In the genomic region with DNA sequence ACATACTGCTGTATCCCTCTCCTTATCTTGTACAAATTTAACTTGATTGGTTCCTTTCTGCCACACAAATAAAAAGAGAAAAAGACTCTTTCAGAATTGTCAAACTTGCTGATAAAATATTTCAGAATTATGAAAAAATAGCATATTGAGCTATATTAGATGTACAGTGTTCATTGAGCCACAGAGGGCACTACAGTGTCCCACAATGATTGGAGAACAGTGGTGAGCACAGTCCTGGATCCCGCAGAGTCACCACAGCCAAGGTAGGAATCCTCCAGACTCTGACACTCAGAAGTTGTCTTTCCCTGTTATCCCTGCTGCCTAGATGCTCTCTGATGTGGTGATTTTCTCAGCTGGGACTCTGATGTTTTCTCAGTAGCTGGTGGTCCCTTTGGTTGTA, we compare ENCODE assay signal across 25 cellular contexts.
"Had no signal": no experiment of that assay in that cellular context is flagged by ENCODE, and none has a peak within 500 bp of the region (broad histone marks: within the 10 kb centered on the region; RNA-seq: fewer than 3 reads in every experiment).

No MANE protein-coding gene starts in this region.

- H3K27ac ChIP-seq: ascending aorta, coronary artery, dorsolateral prefrontal cortex, esophagus muscularis mucosa, foreskin keratinocyte, gastrocnemius medialis had no signal

- H3K36me3 ChIP-seq: ascending aorta, esophagus muscularis mucosa, gastrocnemius medialis had no signal

- H3K4me1 ChIP-seq: ascending aorta, gastrocnemius medialis had no signal

- H3K9me3 ChIP-seq: ascending aorta, esophagus muscularis mucosa, gastrocnemius medialis had no signal

- H3K4me3 ChIP-seq: ascending aorta, coronary artery, dorsolateral prefrontal cortex, esophagus muscularis mucosa, gastrocnemius medialis had no signal

- DNase-seq: activated CD4-positive, alpha-beta memory T cell treated with anti-CD3 and anti-CD28 coated beads for 36 hours; activated CD4-positive, alpha-beta T cell treated with anti-CD3 and anti-CD28 coated beads for 36 hours; activated CD4-positive, alpha-beta T cell treated with anti-CD3 and anti-CD28 coated beads, Interleukin-2, amount 10 ng/mL, durations not matched to agents 24 days and 14 days; activated CD4-positive, CD25-positive, alpha-beta regulatory T cell; activated CD4-positive, CD25-positive, alpha-beta regulatory T cell treated with anti-CD3 and anti-CD28 coated beads, Interleukin-2, amount 50 U/mL, for 72 hours; activated CD8-positive, alpha-beta memory T cell treated with anti-CD3 and anti-CD28 coated beads, Interleukin-2, amount 10 ng/mL, durations not matched to agents 7 days and 5 days; activated CD8-positive, alpha-beta memory T cell treated with anti-CD3 and anti-CD28 coated beads, Interleukin-2, amount 50 U/mL, for 4 hours; activated CD8-positive, alpha-beta T cell treated with anti-CD3 and anti-CD28 coated beads, Interleukin-2, amount 10 ng/mL, durations not matched to agents 7 days and 5 days; activated gamma-delta T cell; activated naive CD4-positive, alpha-beta T cell; activated naive CD4-positive, alpha-beta T cell treated with anti-CD3 and anti-CD28 coated beads, Interleukin-2, amount 10 ng/mL, durations not matched to agents 7 days and 5 days; activated naive CD8-positive, alpha-beta T cell treated with anti-CD3 and anti-CD28 coated beads, Interleukin-2, amount 10 ng/mL, durations not matched to agents 7 days and 5 days; activated T-cell treated with anti-CD3 and anti-CD28 coated beads, Interleukin-2, amount 50 U/mL, for 24 hours; activated T-cell treated with anti-CD3 and anti-CD28 coated beads, Interleukin-2, amount 50 U/mL, for 72 hours; dorsolateral prefrontal cortex; effector memory CD4-positive, alpha-beta T cell; endodermal cell; gastrocnemius medialis; glutamatergic neuron; T-helper 2 cell had no signal

- H3K27me3 ChIP-seq: ascending aorta, dorsolateral prefrontal cortex, esophagus muscularis mucosa, foreskin keratinocyte, gastrocnemius medialis had no signal

- ATAC-seq: activated CD4-positive, alpha-beta T cell treated with anti-CD3 and anti-CD28 coated beads for 36 hours; activated CD8-positive, alpha-beta memory T cell treated with anti-CD3 and anti-CD28 coated beads, Interleukin-2, amount 10 ng/mL, durations not matched to agents 7 days and 5 days; activated CD8-positive, alpha-beta T cell treated with anti-CD3 and anti-CD28 coated beads, Interleukin-2, amount 10 ng/mL, durations not matched to agents 7 days and 5 days; activated naive CD4-positive, alpha-beta T cell treated with anti-CD3 and anti-CD28 coated beads, Interleukin-2, amount 50 U/mL, for 72 hours; activated T-cell treated with anti-CD3 and anti-CD28 coated beads, Interleukin-2, amount 50 U/mL, for 72 hours; gastrocnemius medialis had no signal
